16 cellular contexts compared by ENCODE assay signal in genomic region chr2:129319422-129319717, GRCh38.
A peak's percentile ranks its signal among the peaks of the same experiment; 100 is the strongest.
DNase-seq lines count a peak whose midpoint lies in the region; ATAC-seq and FAIRE-seq lines count a peak whose summit lies in the region.
"Had no signal": no experiment of that assay in that cellular context is flagged by ENCODE, and none has a peak within 500 bp of the region (broad histone marks: within the 10 kb centered on the region; RNA-seq: fewer than 3 reads in every experiment).

No MANE protein-coding gene starts in this region.

- H3K4me3 ChIP-seq in iPS-18c (ENCODE audit: insufficient read depth, low read depth, low read length) = peak overlapping the region; percentile 31; the same call in 1 of the 2 replicates
- H3K4me3 ChIP-seq: BLaER1 treated with 17β-estradiol and CSF1 and Interleukin-3, amounts not matched to agents 10 nM and 100 nM; HAP-1 had no signal

- no peak for ATAC-seq in GM18868 (IDR thresholded peaks at IDR 0.05; ENCODE audit: unreplicated experiment)
- no peak for ATAC-seq in HG03159 (IDR thresholded peaks at IDR 0.05; ENCODE audit: unreplicated experiment)
- ATAC-seq: CD8-positive, alpha-beta T cell had no signal

- no peaks in the 10 kb centered on the region for H3K9me3 ChIP-seq in iPS-18c (ENCODE audit: control insufficient read depth, insufficient read depth, low read length)
- H3K9me3 ChIP-seq: HAP-1 had no signal

- DNase-seq in NCI-H510A (lab: John Stamatoyannopoulos, UW) = peak; percentile 39
- no peak for DNase-seq in NCI-H510A treated with DMSO at 0.1 percent for 48 hours (lab: John Stamatoyannopoulos, UW)
- DNase-seq in NCI-H345 treated with DMSO at 0.1 percent for 48 hours (lab: John Stamatoyannopoulos, UW; ENCODE audit: unreplicated experiment) = peak; percentile 59
- no peak for DNase-seq in HTR-8/SVneo (ENCODE audit: insufficient read length, low spot score)
- DNase-seq: Calu3; CD8-positive, alpha-beta T cell; Karpas-422; NCI-H1417 treated with DMSO at 0.1 percent for 48 hours; NCI-H187 treated with DMSO at 0.1 percent for 48 hours; NCI-H69; RPMI8226 had no signal

- FAIRE-seq in HTR-8/SVneo (lab: Jason Lieb, UNC) = no peak

Comparison
In these comparisons a context has a peak if more than half of its experiments do, and no peak if none do; other contexts are left out.
1. DNase-seq: peak in NCI-H510A (single experiment) and NCI-H345 treated with DMSO at 0.1 percent for 48 hours (single experiment); none in NCI-H510A treated with DMSO at 0.1 percent for 48 hours (single experiment) and HTR-8/SVneo (single experiment).